ENCODE assay signal across 16 cellular contexts in genomic region chr6:170269873-170270541, GRCh38. TPM values are rescaled to one million over a fixed set of nuclear protein-coding genes. Genes with fewer than 3 reads are reported as not detected.
DNase-seq lines count a peak whose midpoint lies in the region; ATAC-seq and TF ChIP-seq lines count a peak whose summit lies in the region.
"Had no signal": no experiment of that assay in that cellular context is flagged by ENCODE, and none has a peak within 500 bp of the region (broad histone marks: within the 10 kb centered on the region; RNA-seq: fewer than 3 reads in every experiment).

No MANE protein-coding gene starts in this region.

- TF ChIP-seq CTCF in fibroblast of villous mesenchyme (IDR thresholded peaks at IDR 0.05; ENCODE audit: insufficient read depth, low read depth, low read length): no peak

- no peak overlapping the region for H3K4me3 ChIP-seq in fibroblast of villous mesenchyme (ENCODE audit: low read depth, low read length)
- H3K4me3 ChIP-seq: dorsolateral prefrontal cortex, testis had no signal

- peak; percentile 51 for DNase-seq in NCI-H1105 treated with DMSO at 0.1 percent for 48 hours (lab: John Stamatoyannopoulos, UW)
- DNase-seq in NCI-H1105 (lab: John Stamatoyannopoulos, UW): no peak
- DNase-seq in MV-4-11 (lab: John Stamatoyannopoulos, UW): peak; percentile 26
- peak; percentile 38 for DNase-seq in fibroblast of villous mesenchyme (ENCODE audit: low read depth)
- peak; percentile 71 for DNase-seq in retina
- DNase-seq in stimulated activated CD4-positive, alpha-beta T cell treated with anti-CD3 and anti-CD28 coated beads, Interleukin-1b, Interleukin-23, amount 100 ng/mL, for 48 hours: no peak
- no peak for DNase-seq in stimulated activated CD8-positive, alpha-beta memory T cell treated with anti-CD3 and anti-CD28 coated beads, Interleukin-4, amount 100 ng/mL, for 48 hours
- DNase-seq: EL, head of caudate nucleus, KBM-7, mammary epithelial cell, NCI-H446, testis had no signal

- no peak for ATAC-seq in GM18858 (IDR thresholded peaks at IDR 0.05; ENCODE audit: unreplicated experiment)
- ATAC-seq: HCT116 had no signal

RNA-seq across cellular contexts. Expression of gene DLL1, which starts 20.9 kb away (rescaled TPM):
- 0.86 and 0.97 TPM in 2 replicates for total RNA-seq in fibroblast of villous mesenchyme

RNA-seq across cellular contexts. Expression of gene FAM120B, which starts 36.6 kb away (rescaled TPM):
- total RNA-seq in fibroblast of villous mesenchyme: 12.6 and 17.3 TPM in 2 replicates

Comparison
In these comparisons a context has a peak if more than half of its experiments do, and no peak if none do; other contexts are left out.
1. DNase-seq: peak in NCI-H1105 treated with DMSO at 0.1 percent for 48 hours (single experiment), MV-4-11 (single experiment), fibroblast of villous mesenchyme (single experiment) and retina (single experiment); none in NCI-H1105 (single experiment), stimulated activated CD4-positive, alpha-beta T cell treated with anti-CD3 and anti-CD28 coated beads, Interleukin-1b, Interleukin-23, amount 100 ng/mL, for 48 hours (single experiment) and stimulated activated CD8-positive, alpha-beta memory T cell treated with anti-CD3 and anti-CD28 coated beads, Interleukin-4, amount 100 ng/mL, for 48 hours (single experiment).